In the genomic region with DNA sequence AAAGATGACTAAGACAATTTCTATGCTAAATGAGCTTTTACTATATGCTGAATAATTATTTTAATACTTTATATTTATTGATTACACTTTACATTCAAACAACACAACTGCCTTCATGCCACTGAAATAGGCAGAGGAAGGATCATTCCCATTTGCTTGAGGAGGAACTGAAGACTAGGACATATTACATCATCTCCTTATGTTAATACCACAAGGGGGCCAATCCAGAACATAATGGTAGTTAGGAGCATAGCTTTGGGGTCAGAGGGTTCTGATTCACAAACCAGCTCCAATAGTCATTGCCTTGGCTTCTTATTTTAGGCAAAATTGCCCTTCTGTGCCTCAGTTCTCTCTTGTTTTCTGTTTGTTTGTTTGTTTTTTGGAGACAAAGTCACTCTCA, we compare ENCODE assay signal across 32 cellular contexts.
"Had no signal": no experiment of that assay in that cellular context is flagged by ENCODE, and none has a peak within 500 bp of the region (broad histone marks: within the 10 kb centered on the region; RNA-seq: fewer than 3 reads in every experiment).

No MANE protein-coding gene starts in this region.

- ATAC-seq: naive thymus-derived CD8-positive, alpha-beta T cell; natural killer cell treated with Interleukin-12 subunit alpha and Interleukin-12 subunit beta and Interleukin-15 and Interleukin-18, amount 100 ng/mL, for 72 hours; psoas muscle; right cardiac atrium; right lobe of liver; stimulated activated memory B cell treated with anti-CD40 and anti-IgM and Interleukin-4, amounts not matched to agents 10 μg/mL and 1 μg/mL and 100 μg/mL, for 72 hours; stimulated activated naive CD8-positive, alpha-beta T cell treated with anti-CD3 and anti-CD28 coated beads, Interleukin-15, amount 100 ng/mL, for 72 hours; stimulated activated naive CD8-positive, alpha-beta T cell treated with anti-CD3 and anti-CD28 coated beads, Interleukin-15, Interleukin-2, amounts not matched to agents 100 U/mL and 50 U/mL, for 24 hours; upper lobe of right lung had no signal

- H3K27ac ChIP-seq: neural progenitor cell, ovary, parathyroid adenoma, psoas muscle, right lobe of liver, sigmoid colon, skin epidermis, spleen, suprapubic skin, testis, tibial artery, transverse colon, upper lobe of right lung, uterus had no signal

- H3K9me3 ChIP-seq: ovary, psoas muscle, right lobe of liver, sigmoid colon, spleen, suprapubic skin, testis, tibial artery, transverse colon, upper lobe of right lung, uterus had no signal

- H3K27ac Mint-ChIP-seq: naive thymus-derived CD8-positive, alpha-beta T cell; natural killer cell treated with Interleukin-12 subunit alpha and Interleukin-12 subunit beta and Interleukin-15 and Interleukin-18, amount 100 ng/mL, for 72 hours; nephron progenitor cell; neural progenitor cell; progenitor cell of endocrine pancreas; stimulated activated memory B cell treated with anti-CD40 and anti-IgM and Interleukin-4, amounts not matched to agents 10 μg/mL and 1 μg/mL and 100 μg/mL, for 72 hours; stimulated activated naive CD8-positive, alpha-beta T cell treated with anti-CD3 and anti-CD28 coated beads, Interleukin-15, amount 100 ng/mL, for 72 hours; type B pancreatic cell had no signal

- H3K4me2 ChIP-seq: neural progenitor cell, smooth muscle cell had no signal

- H3K9ac ChIP-seq: neural progenitor cell, parathyroid adenoma had no signal

- H2AFZ ChIP-seq: neural progenitor cell, parathyroid adenoma had no signal

- H3K79me2 ChIP-seq: parathyroid adenoma had no signal

- DNase-seq: naive thymus-derived CD8-positive, alpha-beta T cell; nephron progenitor cell; occipital lobe; ovary; posterior cingulate gyrus; psoas muscle; right cardiac atrium; right lobe of liver; sigmoid colon; spleen; stimulated activated CD4-positive, alpha-beta T cell treated with anti-CD3 and anti-CD28 coated beads, Interleukin-12 subunit alpha, Interleukin-12 subunit beta, amount 100 ng/mL, for 4 hours; stimulated activated CD4-positive, alpha-beta T cell treated with anti-CD3 and anti-CD28 coated beads, Interleukin-1b, Interleukin-23, amount 100 ng/mL, for 48 hours; stimulated activated CD4-positive, alpha-beta T cell treated with anti-CD3 and anti-CD28 coated beads, Interleukin-4, amount 100 ng/mL, for 1 hour; stimulated activated CD4-positive, alpha-beta T cell treated with anti-CD3 and anti-CD28 coated beads, Interleukin-4, amount 100 ng/mL, for 4 hours; stimulated activated CD8-positive, alpha-beta memory T cell treated with anti-CD3 and anti-CD28 coated beads, Interleukin-4, amount 100 ng/mL, for 48 hours; stimulated activated naive CD4-positive, alpha-beta T cell; stimulated activated naive CD8-positive, alpha-beta T cell treated with anti-CD3 and anti-CD28 coated beads, Interleukin-15, amount 100 ng/mL, for 72 hours; stimulated activated naive CD8-positive, alpha-beta T cell treated with anti-CD3 and anti-CD28 coated beads, Interleukin-15, Interleukin-2, amounts not matched to agents 100 U/mL and 50 U/mL, for 24 hours; testis; tibial artery; transverse colon; upper lobe of right lung; uterus had no signal

- H3K9me3 Mint-ChIP-seq: naive thymus-derived CD8-positive, alpha-beta T cell; natural killer cell treated with Interleukin-12 subunit alpha and Interleukin-12 subunit beta and Interleukin-15 and Interleukin-18, amount 100 ng/mL, for 72 hours; nephron progenitor cell; neural progenitor cell; stimulated activated memory B cell treated with anti-CD40 and anti-IgM and Interleukin-4, amounts not matched to agents 10 μg/mL and 1 μg/mL and 100 μg/mL, for 72 hours; stimulated activated naive CD8-positive, alpha-beta T cell treated with anti-CD3 and anti-CD28 coated beads, Interleukin-15, amount 100 ng/mL, for 72 hours; type B pancreatic cell had no signal

- H3K36me3 ChIP-seq: neural progenitor cell, ovary, right lobe of liver, sigmoid colon, spleen, suprapubic skin, tibial artery, transverse colon, upper lobe of right lung, uterus had no signal

- H3K27me3 ChIP-seq: neural progenitor cell, ovary, right lobe of liver, sigmoid colon, spleen, suprapubic skin, testis, tibial artery, transverse colon, upper lobe of right lung, uterus had no signal

- H3K4me1 Mint-ChIP-seq: naive thymus-derived CD8-positive, alpha-beta T cell; stimulated activated memory B cell treated with anti-CD40 and anti-IgM and Interleukin-4, amounts not matched to agents 10 μg/mL and 1 μg/mL and 100 μg/mL, for 72 hours; stimulated activated naive CD8-positive, alpha-beta T cell treated with anti-CD3 and anti-CD28 coated beads, Interleukin-15, amount 100 ng/mL, for 72 hours had no signal

- H3K4me1 ChIP-seq: neural progenitor cell, parathyroid adenoma, psoas muscle, sigmoid colon, spleen, suprapubic skin, testis, tibial artery, transverse colon, upper lobe of right lung, uterus had no signal

- H3K4me3 Mint-ChIP-seq: naive thymus-derived CD8-positive, alpha-beta T cell; natural killer cell treated with Interleukin-12 subunit alpha and Interleukin-12 subunit beta and Interleukin-15 and Interleukin-18, amount 100 ng/mL, for 72 hours; nephron progenitor cell; neural progenitor cell; stimulated activated memory B cell treated with anti-CD40 and anti-IgM and Interleukin-4, amounts not matched to agents 10 μg/mL and 1 μg/mL and 100 μg/mL, for 72 hours; stimulated activated naive CD8-positive, alpha-beta T cell treated with anti-CD3 and anti-CD28 coated beads, Interleukin-15, amount 100 ng/mL, for 72 hours; type B pancreatic cell had no signal

- H3K36me3 Mint-ChIP-seq: naive thymus-derived CD8-positive, alpha-beta T cell; natural killer cell treated with Interleukin-12 subunit alpha and Interleukin-12 subunit beta and Interleukin-15 and Interleukin-18, amount 100 ng/mL, for 72 hours; neural progenitor cell; stimulated activated memory B cell treated with anti-CD40 and anti-IgM and Interleukin-4, amounts not matched to agents 10 μg/mL and 1 μg/mL and 100 μg/mL, for 72 hours; type B pancreatic cell had no signal

- H3K27me3 Mint-ChIP-seq: progenitor cell of endocrine pancreas, type B pancreatic cell had no signal

- H3K4me3 ChIP-seq: neural progenitor cell, ovary, psoas muscle, right lobe of liver, sigmoid colon, skin epidermis, smooth muscle cell, spleen, suprapubic skin, testis, tibial artery, transverse colon, upper lobe of right lung, uterus had no signal
